In genomic region chr22:46490538-46490937, GRCh38 we compare ENCODE assay signal across 18 cellular contexts.
"Had no signal": no experiment of that assay in that cellular context is flagged by ENCODE, and none has a peak within 500 bp of the region (broad histone marks: within the 10 kb centered on the region; RNA-seq: fewer than 3 reads in every experiment).

No MANE protein-coding gene starts in this region.

- H3K27ac Mint-ChIP-seq: natural killer cell; progenitor cell of endocrine pancreas; stimulated activated naive CD8-positive, alpha-beta T cell treated with anti-CD3 and anti-CD28 coated beads, Interleukin-15, Interleukin-2, amounts not matched to agents 100 ng/mL and 50 ng/mL, for 24 hours had no signal

- FAIRE-seq: endometrium, keratinocyte, pancreas, small intestine had no signal

- H3K4me3 Mint-ChIP-seq: natural killer cell; neural crest cell; stimulated activated naive CD8-positive, alpha-beta T cell treated with anti-CD3 and anti-CD28 coated beads, Interleukin-15, Interleukin-2, amounts not matched to agents 100 ng/mL and 50 ng/mL, for 24 hours had no signal

- H3K27me3 Mint-ChIP-seq: stimulated activated naive CD8-positive, alpha-beta T cell treated with anti-CD3 and anti-CD28 coated beads, Interleukin-15, Interleukin-2, amounts not matched to agents 100 ng/mL and 50 ng/mL, for 24 hours had no signal

- H3K9me3 Mint-ChIP-seq: natural killer cell; neural crest cell; stimulated activated naive CD8-positive, alpha-beta T cell treated with anti-CD3 and anti-CD28 coated beads, Interleukin-15, Interleukin-2, amounts not matched to agents 100 ng/mL and 50 ng/mL, for 24 hours had no signal

- ATAC-seq: gastrocnemius medialis, heart right ventricle, left lung, mucosa of descending colon, natural killer cell, pancreas, right cardiac atrium had no signal

- DNase-seq: effector memory CD4-positive, alpha-beta T cell; gastrocnemius medialis; heart right ventricle; hypothalamus; mucosa of descending colon; natural killer cell; occipital lobe; pancreas; right cardiac atrium; small intestine; stimulated activated CD4-positive, alpha-beta T cell treated with anti-CD3 and anti-CD28 coated beads, Interleukin-12 subunit alpha, Interleukin-12 subunit beta, amount 100 ng/mL, for 4 hours; testis had no signal

- H3K4me1 Mint-ChIP-seq: natural killer cell had no signal

- H3K36me3 Mint-ChIP-seq: natural killer cell had no signal
